Comparison of ENCODE assay signal across 8 cellular contexts in genomic region chr1:41361495-41362356, GRCh38. TPM values are rescaled to one million over a fixed set of nuclear protein-coding genes. Genes with fewer than 3 reads are reported as not detected.
DNase-seq lines count a peak whose midpoint lies in the region; ATAC-seq, FAIRE-seq and TF ChIP-seq lines count a peak whose summit lies in the region.

No MANE protein-coding gene starts in this region.

- no peaks in the 10 kb centered on the region for H4K20me1 ChIP-seq in GM12878 (ENCODE audit: control insufficient read depth, insufficient read depth)

- H3K79me2 ChIP-seq in GM12878 (ENCODE audit: control insufficient read depth, insufficient read depth, low read length) = no peaks in the 10 kb centered on the region

- RAD21 ChIA-PET in GM12878 (lab: Charles Lee; ENCODE audit: unreplicated experiment) = interaction anchor here (0.6 to 2.0 kb wide), 7 partner anchors 11 to 57 kb away, joined by 3 to 15 read pairs (median 3); no protein-coding TSS in a partner anchor

- no peak for TF ChIP-seq RAD21 in GM12878 (IDR thresholded peaks at IDR 0.05; ENCODE audit: insufficient read depth, low read depth, low read length)

- H2AFZ ChIP-seq in GM12878 (ENCODE audit: control insufficient read depth, low read depth, low read length) = peak overlapping the region; percentile 52

- H3K27ac ChIP-seq in GM12878 (ENCODE audit: control insufficient read depth, insufficient read depth) = no peak overlapping the region

- in situ Hi-C loops in GM12878 (cut with MboI) = no loop called here

- H3K27me3 ChIP-seq in GM12878 (replicated peaks in 1 of 2; ENCODE audit: control insufficient read depth in 2 of 2, insufficient read depth in 2 of 2, low read length in 1 of 2) (peaks cover 10 to 16% of the 10 kb centered on the region in 2 experiments; a peak in 3 of 4 replicates), mononuclear cell (ENCODE audit: insufficient read depth, low read length) (peaks cover 19% of the 10 kb centered on the region)

- TF ChIP-seq EP300 in GM12878 (IDR thresholded peaks at IDR 0.05; ENCODE audit: borderline replicate concordance in 1 of 2, control insufficient read depth in 1 of 2, low read depth in 2 of 2, low read length in 2 of 2) = no peak

- no peak for FAIRE-seq in GM12878 (lab: Jason Lieb, UNC)

- POLR2A ChIA-PET in GM12878 (lab: Charles Lee) = interaction anchor here (1.1 kb wide), 1 partner anchor 15 kb away, joined by 3 read pairs; no protein-coding TSS in a partner anchor

- SMC1A ChIA-PET in GM12878 (lab: Charles Lee; ENCODE audit: uncharacterized antibody, unreplicated experiment) = interaction anchor here (1.0 to 1.3 kb wide), 2 partner anchors 29 to 31 kb away, joined by 3 read pairs; no protein-coding TSS in a partner anchor

- peak overlapping the region; percentile 83 for H3K4me2 ChIP-seq in GM12878 (ENCODE audit: control insufficient read depth, insufficient read depth)

- intact Hi-C loops in GM12878 (cut with micrococcal nuclease; ENCODE audit: unreplicated experiment) = no loop called here

- CTCF ChIA-PET in GM12878 (lab: Yijun Ruan, JAX) = interaction anchor here (1.4 to 3.7 kb wide), 6 partner anchors 18 to 59 kb away, joined by 3 to 14 read pairs (median 6); no protein-coding TSS in a partner anchor

- no TSS peak for BruUV-seq in GM12878 (replicated peaks; lab: Mats Ljungman, UMichigan)

- H3K9ac ChIP-seq in GM12878 (ENCODE audit: control insufficient read depth, insufficient read depth, low read length) = no peak overlapping the region

- H3K4me3 ChIP-seq in GM12878 = peak overlapping the region; percentile 58
- H3K4me3 ChIP-seq in mononuclear cell (ENCODE audit: low read length) = peak overlapping the region; percentile 31

- TF ChIP-seq CTCF in GM12878 (IDR thresholded peaks at IDR 0.05 in 2 of 3, conservative IDR thresholded peaks at IDR 0.05 in 1 of 3; ENCODE audit: control insufficient read depth in 2 of 3, extremely low read depth in 1 of 3, insufficient read depth in 1 of 3, low read depth in 3 of 3, low read length in 3 of 3) = no peak
- no peak for TF ChIP-seq CTCF in omental fat pad (IDR thresholded peaks at IDR 0.05)

- WGBS in GM12878 (ENCODE audit: insufficient coverage, insufficient replicate concordance, low lambda C conversion rate, missing lambda C conversion rate) = 1% methylated on average over 80 of the region's 113 CpGs

- DNase-seq in NCI-H510A (lab: John Stamatoyannopoulos, UW) (peak; percentile 81), NCI-H510A treated with DMSO at 0.1 percent for 48 hours (lab: John Stamatoyannopoulos, UW) (no peak), NCI-H2029 (lab: John Stamatoyannopoulos, UW) (peak; percentile 96), GM12878 (ENCODE audit: low read depth, low spot score) (no peak), omental fat pad (ENCODE audit: low spot score) (no peak), NCI-H187 (lab: John Stamatoyannopoulos, UW) (no peak)

- no peak for TF ChIP-seq POLR2A in GM12878 (IDR thresholded peaks at IDR 0.05; ENCODE audit: low read depth, low read length)

- H3K9me3 ChIP-seq in GM12878 (replicated peaks; ENCODE audit: control insufficient read depth, insufficient read depth, low read length) (no peaks in the 10 kb centered on the region), mononuclear cell (ENCODE audit: low read depth, low read length) (no peaks in the 10 kb centered on the region)

- H3K4me1 ChIP-seq in GM12878 (ENCODE audit: control insufficient read depth, insufficient read depth, low read length) (peaks cover 12% of the 10 kb centered on the region), mononuclear cell (ENCODE audit: insufficient read depth, low read length) (peaks cover 31% of the 10 kb centered on the region)

- ATAC-seq in GM21825 (IDR thresholded peaks at IDR 0.05; ENCODE audit: unreplicated experiment) (peak; percentile 14), GM12878 (peak; percentile 8), omental fat pad (ENCODE audit: low FRiP score) (no peak)

- H3K36me3 ChIP-seq in GM12878 (ENCODE audit: control insufficient read depth in 2 of 2, insufficient read depth in 2 of 2, low read length in 1 of 2) = no peaks in the 10 kb centered on the region

TF ChIP-seq in GM12878, 131 proteins besides CTCF, POLR2A, EP300 and RAD21 (continues in another document):
- TF ChIP-seq NKRF (conservative IDR thresholded peaks at IDR 0.05) = peak; percentile 15; the same call in 1 of the 2 replicates
- TF ChIP-seq LARP7 (IDR thresholded peaks at IDR 0.05) = peak; percentile 63
- no peak for TF ChIP-seq ASH2L (IDR thresholded peaks at IDR 0.05; ENCODE audit: borderline replicate concordance, low read depth)
- TF ChIP-seq SKIL (IDR thresholded peaks at IDR 0.05; ENCODE audit: low read depth, poor library complexity, severe bottlenecking) = no peak
- peak; percentile 57; the same call in 1 of the 2 replicates for TF ChIP-seq DPF2 (IDR thresholded peaks at IDR 0.05)
- TF ChIP-seq, protein P1, sequence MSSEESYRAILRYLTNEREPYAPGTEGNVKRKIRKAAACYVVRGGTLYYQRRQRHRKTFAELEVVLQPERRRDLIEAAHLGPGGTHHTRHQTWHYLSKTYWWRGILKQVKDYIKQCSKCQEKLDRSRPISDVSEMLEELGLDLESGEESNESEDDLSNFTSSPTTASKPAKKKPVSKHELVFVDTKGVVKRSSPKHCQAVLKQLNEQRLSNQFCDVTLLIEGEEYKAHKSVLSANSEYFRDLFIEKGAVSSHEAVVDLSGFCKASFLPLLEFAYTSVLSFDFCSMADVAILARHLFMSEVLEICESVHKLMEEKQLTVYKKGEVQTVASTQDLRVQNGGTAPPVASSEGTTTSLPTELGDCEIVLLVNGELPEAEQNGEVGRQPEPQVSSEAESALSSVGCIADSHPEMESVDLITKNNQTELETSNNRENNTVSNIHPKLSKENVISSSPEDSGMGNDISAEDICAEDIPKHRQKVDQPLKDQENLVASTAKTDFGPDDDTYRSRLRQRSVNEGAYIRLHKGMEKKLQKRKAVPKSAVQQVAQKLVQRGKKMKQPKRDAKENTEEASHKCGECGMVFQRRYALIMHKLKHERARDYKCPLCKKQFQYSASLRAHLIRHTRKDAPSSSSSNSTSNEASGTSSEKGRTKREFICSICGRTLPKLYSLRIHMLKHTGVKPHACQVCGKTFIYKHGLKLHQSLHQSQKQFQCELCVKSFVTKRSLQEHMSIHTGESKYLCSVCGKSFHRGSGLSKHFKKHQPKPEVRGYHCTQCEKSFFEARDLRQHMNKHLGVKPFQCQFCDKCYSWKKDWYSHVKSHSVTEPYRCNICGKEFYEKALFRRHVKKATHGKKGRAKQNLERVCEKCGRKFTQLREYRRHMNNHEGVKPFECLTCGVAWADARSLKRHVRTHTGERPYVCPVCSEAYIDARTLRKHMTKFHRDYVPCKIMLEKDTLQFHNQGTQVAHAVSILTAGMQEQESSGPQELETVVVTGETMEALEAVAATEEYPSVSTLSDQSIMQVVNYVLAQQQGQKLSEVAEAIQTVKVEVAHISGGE (CRISPR knock-in tag; IDR thresholded peaks at IDR 0.05) = no peak
- no peak for TF ChIP-seq ZNF207 (IDR thresholded peaks at IDR 0.05; ENCODE audit: borderline replicate concordance)

RNA-seq across cellular contexts. Expression of gene FOXO6, which starts 0.5 kb away (rescaled TPM):
- total RNA-seq in GM12878 (2013; cell fraction: nucleolus; rRNA removed) = 3.1 and 4.2 TPM in 2 replicates
- not detected in 2 replicates for total RNA-seq in GM12878 (2014; rRNA removed)
- total RNA-seq in GM12878 (2014; rRNA removed; fragmentation: Illumina TruSeq; extraction: Trizol) = not detected in 2 replicates
- total RNA-seq in GM12878 (2021) = 0.13 TPM in 1 of 2 replicates, not detected in the other
- not detected for polyA plus RNA-seq in GM12878 (2011; ENCODE audit: low read depth)
- 0.09 and 0.37 TPM in 2 replicates for polyA plus RNA-seq in GM12878 (2011; rRNA removed)
- polyA plus RNA-seq in GM12878 (2011; cell fraction: cytosol; rRNA removed) = 0.18 and 0.25 TPM in 2 replicates
- polyA plus RNA-seq in GM12878 (2011; cell fraction: nucleus; rRNA removed) = 0.57 and 0.67 TPM in 2 replicates
- 0.05 and 0.07 TPM in 2 replicates for polyA plus RNA-seq in GM12878 (2012)
- not detected in 2 replicates for polyA plus RNA-seq in GM12878 (2014; fragmentation: Illumina TruSeq; extraction: Trizol)
- not detected for polyA plus RNA-seq in GM12878 (2014; fragmentation: Nextera tagmentation; extraction: Ambion mirVana)
- polyA plus RNA-seq in GM12878 (2014; rRNA removed) = 0.05 TPM in 1 of 2 replicates, not detected in the other
- polyA plus RNA-seq in GM12878 (2016; fragmentation: Nextera tagmentation; extraction: Ambion mirVana) = not detected
- polyA minus RNA-seq in GM12878 (2011; rRNA and poly(A)+ RNA removed) = 0.10 and 0.15 TPM in 2 replicates
- polyA minus RNA-seq in GM12878 (2011; cell fraction: cytosol; rRNA and poly(A)+ RNA removed) = 0.67 TPM in 1 of 2 replicates, not detected in the other
- polyA minus RNA-seq in GM12878 (2011; cell fraction: nucleus; rRNA and poly(A)+ RNA removed) = 0.48 and 1.1 TPM in 2 replicates
- total RNA-seq in mononuclear cell = 0.31 TPM
- total RNA-seq in omental fat pad = under 1 TPM in 3 of 4 donors, not detected in 1; 0.12 to 0.93 (median 0.31) TPM

Comparison
In these comparisons a context has a peak if more than half of its experiments do, and no peak if none do; other contexts are left out.
1. DNase-seq: peak in NCI-H510A (single experiment) and NCI-H2029 (single experiment); none in NCI-H510A treated with DMSO at 0.1 percent for 48 hours (single experiment), GM12878 (single experiment), omental fat pad (single experiment) and NCI-H187 (0 of 2).